1 cellular context compared by ENCODE assay signal in genomic region chr2:131092409-131093065, GRCh38.
TF ChIP-seq lines count a peak whose summit lies in the region.

No MANE protein-coding gene starts in this region.

TF ChIP-seq in A549, 52 proteins besides CTCF, POLR2A, EP300 and RAD21 (continued from another document):
- TF ChIP-seq E2F6 (IDR thresholded peaks at IDR 0.05; ENCODE audit: borderline replicate concordance, low read depth) (no peak), MAZ (IDR thresholded peaks at IDR 0.05; ENCODE audit: borderline replicate concordance, low read depth, low read length) (no peak), GATA3 (IDR thresholded peaks at IDR 0.05; ENCODE audit: borderline replicate concordance) (no peak), CEBPB (IDR thresholded peaks at IDR 0.05) (no peak), HMGXB4 (CRISPR knock-in tag; IDR thresholded peaks at IDR 0.05; ENCODE audit: borderline replicate concordance) (no peak)
